In the genomic region with DNA sequence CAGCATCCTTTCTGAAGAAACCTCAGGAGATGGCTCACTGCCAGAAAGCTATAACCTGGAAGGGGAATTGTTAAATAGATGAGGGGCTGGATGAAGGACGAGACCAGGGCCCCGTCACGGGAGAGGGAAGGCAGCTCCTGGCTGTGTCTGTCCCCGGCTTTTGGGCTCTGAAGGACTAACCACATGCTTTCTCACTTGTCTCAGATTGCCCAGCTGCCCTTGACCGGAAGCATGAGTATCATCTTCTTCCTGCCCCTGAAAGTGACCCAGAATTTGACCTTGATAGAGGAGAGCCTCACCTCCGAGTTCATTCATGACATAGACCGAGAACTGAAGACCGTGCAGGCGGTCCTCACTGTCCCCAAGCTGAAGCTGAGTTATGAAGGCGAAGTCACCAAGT, we compare ENCODE assay signal across 19 cellular contexts. TPM values are rescaled to one million over a fixed set of nuclear protein-coding genes. Genes with fewer than 3 reads are reported as not detected.
DNase-seq lines count a peak whose midpoint lies in the region; ATAC-seq, FAIRE-seq and TF ChIP-seq lines count a peak whose summit lies in the region.
"Had no signal": no experiment of that assay in that cellular context is flagged by ENCODE, and none has a peak within 500 bp of the region (broad histone marks: within the 10 kb centered on the region; RNA-seq: fewer than 3 reads in every experiment).

No MANE protein-coding gene starts in this region.

- H3K27me3 Mint-ChIP-seq in activated CD8-positive, alpha-beta memory T cell treated with anti-CD3 and anti-CD28 coated beads, Interleukin-2, amount 10 ng/mL, durations not matched to agents 7 days and 5 days = no peaks in the 10 kb centered on the region
- H3K27me3 Mint-ChIP-seq in CD8-positive, alpha-beta T cell (ENCODE audit: low read depth) = no peaks in the 10 kb centered on the region
- H3K27me3 Mint-ChIP-seq: CD4-positive, CD25-positive, alpha-beta regulatory T cell had no signal

- H3K27ac ChIP-seq in CD8-positive, alpha-beta T cell (ENCODE audit: low read depth, low read length) = no peak overlapping the region
- H3K27ac ChIP-seq in K562 (ENCODE audit: extremely low read depth, low read depth, low read length) (no peak overlapping the region), skeletal muscle tissue (ENCODE audit: low read depth, low read length) (peak overlapping the region; percentile 67), upper lobe of left lung (peak overlapping the region in 2 of 4 donors; percentile 35 to 97), aorta (ENCODE audit: low read depth in 1 of 2, low read length in 2 of 2) (no peak overlapping the region)

- no peaks in the 10 kb centered on the region for H3K9me3 ChIP-seq in CD8-positive, alpha-beta T cell (ENCODE audit: low read length)
- H3K9me3 ChIP-seq in K562 (replicated peaks; ENCODE audit: control insufficient read depth, insufficient read depth, low read depth, low read length) = no peaks in the 10 kb centered on the region
- no peaks in the 10 kb centered on the region for H3K9me3 ChIP-seq in skeletal muscle tissue (ENCODE audit: control insufficient read depth in 3 of 3, low read length in 3 of 3)
- H3K9me3 ChIP-seq in upper lobe of left lung = no peaks in the 10 kb centered on the region
- H3K9me3 ChIP-seq in aorta (ENCODE audit: control insufficient read depth, low read length) = no peaks in the 10 kb centered on the region
- H3K9me3 ChIP-seq: BE2C, Caco-2 had no signal

- CTCF ChIA-PET in activated CD8-positive, alpha-beta memory T cell treated with anti-CD3 and anti-CD28 coated beads, Interleukin-2, amount 10 ng/mL, durations not matched to agents 7 days and 5 days (lab: Charles Lee) = no interaction called here
- CTCF ChIA-PET in CD8-positive, alpha-beta T cell (lab: Charles Lee) = interaction anchor here (1.7 kb wide), 1 partner anchor 55 kb away, joined by 5 read pairs; no protein-coding TSS in a partner anchor
- CTCF ChIA-PET in K562 (lab: Yijun Ruan, JAX; ENCODE audit: low intra/inter-chr PET ratio) = no interaction called here

- no peak for TF ChIP-seq POLR2A in K562 (conservative IDR thresholded peaks at IDR 0.05)
- TF ChIP-seq POLR2A in upper lobe of left lung (IDR thresholded peaks at IDR 0.05) = no peak

- no peak for TF ChIP-seq CTCF in CD8-positive, alpha-beta T cell (IDR thresholded peaks at IDR 0.05)
- no peak for TF ChIP-seq CTCF in K562 (IDR thresholded peaks at IDR 0.05 in 2 of 3, conservative IDR thresholded peaks at IDR 0.05 in 1 of 3; ENCODE audit: insufficient read depth in 2 of 3, low read depth in 1 of 3, low read length in 3 of 3)
- no peak for TF ChIP-seq CTCF in upper lobe of left lung (IDR thresholded peaks at IDR 0.05)

- no peaks in the 10 kb centered on the region; the same call in 1 of the 2 replicates for H4K20me1 ChIP-seq in K562 (replicated peaks; ENCODE audit: control insufficient read depth, insufficient read depth, low read length)

- no peaks in the 10 kb centered on the region for H3K79me2 ChIP-seq in K562 (ENCODE audit: control insufficient read depth, insufficient read depth, low read length)

- H3K9ac ChIP-seq in K562 (ENCODE audit: insufficient read depth in 1 of 2, low read depth in 2 of 2, low read length in 2 of 2) (no peak overlapping the region), skeletal muscle tissue (ENCODE audit: low read depth in 1 of 3, low read length in 3 of 3) (no peak overlapping the region)

- no peak for DNase-seq in activated CD8-positive, alpha-beta memory T cell treated with anti-CD3 and anti-CD28 coated beads, Interleukin-2, amount 10 ng/mL, durations not matched to agents 7 days and 5 days
- no peak for DNase-seq in activated CD8-positive, alpha-beta memory T cell treated with anti-CD3 and anti-CD28 coated beads, Interleukin-2, amount 50 U/mL, for 4 hours
- DNase-seq in CD8-positive, alpha-beta T cell = no peak
- DNase-seq in K562 (ENCODE audit: extremely low read depth in 1 of 4, low spot score in 3 of 4) = no peak
- no peak for DNase-seq in upper lobe of left lung
- DNase-seq in aorta = no peak
- DNase-seq: BE2C; Caco-2; CD4-positive, CD25-positive, alpha-beta regulatory T cell; KBM-7; MV-4-11; NCI-H1694 treated with DMSO at 0.1 percent for 48 hours; NCI-H2227 treated with DMSO at 0.1 percent for 48 hours; NCI-H510A treated with DMSO at 0.1 percent for 48 hours; NCI-H774 had no signal

- no peak overlapping the region for H3K4me3 ChIP-seq in CD8-positive, alpha-beta T cell (ENCODE audit: low read depth, low read length)
- H3K4me3 ChIP-seq in K562 = no peak overlapping the region
- no peak overlapping the region for H3K4me3 ChIP-seq in skeletal muscle tissue (ENCODE audit: low read length in 3 of 3)
- H3K4me3 ChIP-seq in upper lobe of left lung = no peak overlapping the region
- no peak overlapping the region for H3K4me3 ChIP-seq in aorta (ENCODE audit: low read length in 2 of 2)

- FAIRE-seq in K562 (lab: Jason Lieb, UNC) = no peak
- FAIRE-seq: G401.6 had no signal

- in situ Hi-C loops in K562 (cut with MboI) = no loop called here

- POLR2A ChIA-PET in CD8-positive, alpha-beta T cell (lab: Charles Lee) = no interaction called here
- POLR2A ChIA-PET in K562 (lab: Yijun Ruan, JAX) = interaction anchor here (0.5 to 2.6 kb wide), 3 partner anchors 11 to 1113 kb away, joined by 3 to 8 read pairs (median 3); partner anchors contain the start of gene SERPINF1

- no peaks in the 10 kb centered on the region for H3K4me1 Mint-ChIP-seq in activated CD8-positive, alpha-beta memory T cell treated with anti-CD3 and anti-CD28 coated beads, Interleukin-2, amount 10 ng/mL, durations not matched to agents 7 days and 5 days
- H3K4me1 Mint-ChIP-seq in CD8-positive, alpha-beta T cell (ENCODE audit: low read depth) = peaks cover 12% of the 10 kb centered on the region

- H3K27ac Mint-ChIP-seq in activated CD8-positive, alpha-beta memory T cell treated with anti-CD3 and anti-CD28 coated beads, Interleukin-2, amount 10 ng/mL, durations not matched to agents 7 days and 5 days = peak overlapping the region; percentile 66
- H3K27ac Mint-ChIP-seq in CD8-positive, alpha-beta T cell = peak overlapping the region; percentile 71

- no peaks in the 10 kb centered on the region for H3K27me3 ChIP-seq in CD8-positive, alpha-beta T cell (ENCODE audit: insufficient read depth, low read length)
- no peaks in the 10 kb centered on the region for H3K27me3 ChIP-seq in K562 (ENCODE audit: control insufficient read depth in 2 of 2, insufficient read depth in 2 of 2, low read length in 2 of 2)
- H3K27me3 ChIP-seq in skeletal muscle tissue (ENCODE audit: control insufficient read depth in 3 of 3, insufficient read depth in 3 of 3, low read length in 3 of 3) = no peaks in the 10 kb centered on the region
- no peaks in the 10 kb centered on the region for H3K27me3 ChIP-seq in upper lobe of left lung
- no peaks in the 10 kb centered on the region for H3K27me3 ChIP-seq in aorta (ENCODE audit: control insufficient read depth in 1 of 2, insufficient read depth in 2 of 2, low read length in 1 of 2)
- H3K27me3 ChIP-seq: BE2C had no signal

- TF ChIP-seq EP300 in K562 (IDR thresholded peaks at IDR 0.05; ENCODE audit: low read length) (no peak), upper lobe of left lung (IDR thresholded peaks at IDR 0.05) (no peak)

- no peaks in the 10 kb centered on the region for H3K9me1 ChIP-seq in K562 (ENCODE audit: control insufficient read depth, insufficient read depth, low read length)

- intact Hi-C loops in CD8-positive, alpha-beta T cell (cut with DNase I, micrococcal nuclease) = no loop called here
- intact Hi-C loops in K562 (cut with micrococcal nuclease) = no loop called here
- intact Hi-C loops in aorta (cut with DNase I) = no loop called here

- no peak for ATAC-seq in activated CD8-positive, alpha-beta memory T cell treated with anti-CD3 and anti-CD28 coated beads, Interleukin-2, amount 10 ng/mL, durations not matched to agents 7 days and 5 days
- no peak for ATAC-seq in CD8-positive, alpha-beta T cell
- no peak for ATAC-seq in K562
- no peak for ATAC-seq in GM19463 (IDR thresholded peaks at IDR 0.05; ENCODE audit: unreplicated experiment)
- no peak for ATAC-seq in upper lobe of left lung (ENCODE audit: low FRiP score in 2 of 2)
- no peak for ATAC-seq in aorta (ENCODE audit: low FRiP score)

- H2AFZ ChIP-seq in K562 (ENCODE audit: low read depth, low read length) = no peak overlapping the region

- H3K4me3 Mint-ChIP-seq in activated CD8-positive, alpha-beta memory T cell treated with anti-CD3 and anti-CD28 coated beads, Interleukin-2, amount 10 ng/mL, durations not matched to agents 7 days and 5 days = no peak overlapping the region
- no peak overlapping the region for H3K4me3 Mint-ChIP-seq in CD8-positive, alpha-beta T cell
- H3K4me3 Mint-ChIP-seq: CD4-positive, CD25-positive, alpha-beta regulatory T cell had no signal

- no peak overlapping the region for H3K4me2 ChIP-seq in K562 (ENCODE audit: insufficient read depth, low read length)

- BruUV-seq in K562 (replicated peaks; lab: Mats Ljungman, UMichigan) = no TSS peak

- 84% methylated on average over 4 of the region's 10 CpGs for WGBS in K562 (ENCODE audit: insufficient coverage, low coverage, missing lambda C conversion rate)
- whole genome bisulfite sequencing in upper lobe of left lung, 2 donors = 88% methylated on average over 10 of the region's 10 CpGs
- 93 to 94% methylated on average over 10 of the region's 10 CpGs for WGBS in aorta, 2 donors

- no peaks in the 10 kb centered on the region for H3K9me3 Mint-ChIP-seq in activated CD8-positive, alpha-beta memory T cell treated with anti-CD3 and anti-CD28 coated beads, Interleukin-2, amount 10 ng/mL, durations not matched to agents 7 days and 5 days (ENCODE audit: low read depth)
- H3K9me3 Mint-ChIP-seq in CD8-positive, alpha-beta T cell = no peaks in the 10 kb centered on the region

- H3K36me3 ChIP-seq in CD8-positive, alpha-beta T cell (ENCODE audit: insufficient read depth, low read length) = peaks cover 9% of the 10 kb centered on the region
- H3K36me3 ChIP-seq in K562 (ENCODE audit: control insufficient read depth, insufficient read depth, low read length) (peaks cover 54% of the 10 kb centered on the region), skeletal muscle tissue (ENCODE audit: control insufficient read depth in 3 of 3, insufficient read depth in 3 of 3, low read length in 3 of 3) (peaks cover 42 to 54% (median 48%) of the 10 kb centered on the region in 3 donors), upper lobe of left lung (peaks cover 0 to 15% (median 9%) of the 10 kb centered on the region in 4 donors), aorta (ENCODE audit: control insufficient read depth in 1 of 2, insufficient read depth in 2 of 2, low read length in 1 of 2) (no peaks in the 10 kb centered on the region)
- H3K36me3 ChIP-seq: BE2C had no signal

- H3K4me1 ChIP-seq in CD8-positive, alpha-beta T cell (ENCODE audit: insufficient read depth, low read length) = peaks cover 4% of the 10 kb centered on the region
- H3K4me1 ChIP-seq in K562 (replicated peaks in 1 of 2; ENCODE audit: control insufficient read depth in 2 of 2, insufficient read depth in 2 of 2, low read length in 2 of 2) = peaks cover 4 to 6% of the 10 kb centered on the region in 2 experiments; a peak in 2 of 5 replicates
- peaks cover 42 to 56% (median 45%) of the 10 kb centered on the region in 3 donors for H3K4me1 ChIP-seq in skeletal muscle tissue (ENCODE audit: control insufficient read depth in 3 of 3, insufficient read depth in 3 of 3, low read length in 3 of 3)
- peaks cover 22 to 48% (median 33%) of the 10 kb centered on the region in 4 donors for H3K4me1 ChIP-seq in upper lobe of left lung
- H3K4me1 ChIP-seq in aorta (ENCODE audit: control insufficient read depth in 1 of 2, insufficient read depth in 2 of 2, low read length in 2 of 2) = no peaks in the 10 kb centered on the region
- H3K4me1 ChIP-seq: BE2C had no signal

- TF ChIP-seq RAD21 in K562 (CRISPR knock-in tag; conservative IDR thresholded peaks at IDR 0.05 in 1 of 2, IDR thresholded peaks at IDR 0.05 in 1 of 2) = no peak

- peaks cover 10% of the 10 kb centered on the region for H3K36me3 Mint-ChIP-seq in activated CD8-positive, alpha-beta memory T cell treated with anti-CD3 and anti-CD28 coated beads, Interleukin-2, amount 10 ng/mL, durations not matched to agents 7 days and 5 days
- H3K36me3 Mint-ChIP-seq in CD8-positive, alpha-beta T cell = peaks cover 60% of the 10 kb centered on the region

RNA-seq across cellular contexts. Expression of gene SERPINF1, which starts 14.5 kb away (rescaled TPM):
- 1 to 10 TPM in 1 of 2 experiments, under 1 TPM in 1; 0.93 to 1.1 TPM for total RNA-seq in activated CD8-positive, alpha-beta memory T cell treated with anti-CD3 and anti-CD28 coated beads, Interleukin-2, amount 10 ng/mL, durations not matched to agents 7 days and 5 days
- total RNA-seq in CD8-positive, alpha-beta T cell = 10 to 100 TPM; 19.7 to 20.2 TPM
- total RNA-seq in K562 (2011; cell fraction: chromatin; rRNA removed; ENCODE audit: low replicate concordance) = 49.3 and 78.6 TPM in 2 replicates
- total RNA-seq in K562 (2011; cell fraction: nucleolus; rRNA removed) = 114 and 121 TPM in 2 replicates
- 64.9 and 87.2 TPM in 2 replicates for total RNA-seq in K562 (2011; cell fraction: nucleoplasm; rRNA removed)
- 37.7 and 54.7 TPM in 2 replicates for total RNA-seq in K562 (2014; rRNA removed)
- 21.5 and 27.5 TPM in 2 replicates for total RNA-seq in K562 (2014; rRNA removed; fragmentation: Illumina TruSeq; extraction: Trizol)
- 37.0 and 40.4 TPM in 2 replicates for total RNA-seq in K562 (2015; rRNA removed; fragmentation: Illumina TruSeq; extraction: Trizol)
- 34.5 and 44.2 TPM in 2 replicates for total RNA-seq in K562 (2021)
- polyA plus RNA-seq in K562 (2011; rRNA removed) = 66.9 and 85.2 TPM in 2 replicates
- 137 and 141 TPM in 2 replicates for polyA plus RNA-seq in K562 (2011; cell fraction: cytosol; rRNA removed)
- 57.8 and 67.5 TPM in 2 replicates for polyA plus RNA-seq in K562 (2011; cell fraction: nucleus; rRNA removed)
- polyA plus RNA-seq in K562 (2012) = 34.1 and 98.1 TPM in 2 replicates
- polyA plus RNA-seq in K562 (2014; fragmentation: Illumina TruSeq; extraction: Trizol) = 44.8 and 53.4 TPM in 2 replicates
- 1 to 10 TPM; 2.6 to 6.3 TPM for polyA plus RNA-seq in K562 (2014; fragmentation: Nextera tagmentation; extraction: Ambion mirVana)
- polyA plus RNA-seq in K562 (2014; rRNA removed) = 42.4 and 78.9 TPM in 2 replicates
- 35.2 and 36.2 TPM in 2 replicates for polyA minus RNA-seq in K562 (2011; rRNA and poly(A)+ RNA removed)
- 21.5 and 27.6 TPM in 2 replicates for polyA minus RNA-seq in K562 (2011; cell fraction: cytosol; rRNA and poly(A)+ RNA removed)
- polyA minus RNA-seq in K562 (2011; cell fraction: nucleus; rRNA and poly(A)+ RNA removed) = 9.0 and 17.2 TPM in 2 replicates
- 328 TPM for total RNA-seq in skeletal muscle tissue
- 100 to 1,000 TPM in 4 of 6 donors, 10 to 100 TPM in 2; 69.8 to 235 (median 114) TPM for total RNA-seq in upper lobe of left lung
- 100 to 1,000 TPM; 378 to 941 TPM for total RNA-seq in aorta
- polyA plus RNA-seq in aorta = 10 to 100 TPM in 1 of 2 donors, 1 to 10 TPM in 1; 5.3 to 48.1 TPM
- total RNA-seq: CD4-positive, CD25-positive, alpha-beta regulatory T cell had no signal

RNA-seq across cellular contexts. Expression of gene SERPINF2, which starts 33.7 kb away (rescaled TPM):
- under 1 TPM; 0.18 to 0.19 TPM for total RNA-seq in activated CD8-positive, alpha-beta memory T cell treated with anti-CD3 and anti-CD28 coated beads, Interleukin-2, amount 10 ng/mL, durations not matched to agents 7 days and 5 days
- total RNA-seq in CD8-positive, alpha-beta T cell = under 1 TPM; 0.22 to 0.28 TPM
- total RNA-seq in K562 (2011; cell fraction: chromatin; rRNA removed; ENCODE audit: low replicate concordance) = 0.25 TPM in 1 of 2 replicates, not detected in the other
- not detected in 2 replicates for total RNA-seq in K562 (2011; cell fraction: nucleolus; rRNA removed)
- total RNA-seq in K562 (2011; cell fraction: nucleoplasm; rRNA removed) = not detected in 2 replicates
- not detected in 2 replicates for total RNA-seq in K562 (2014; rRNA removed)
- not detected in 2 replicates for total RNA-seq in K562 (2014; rRNA removed; fragmentation: Illumina TruSeq; extraction: Trizol)
- total RNA-seq in K562 (2015; rRNA removed; fragmentation: Illumina TruSeq; extraction: Trizol) = not detected in 2 replicates
- total RNA-seq in K562 (2021) = 0.22 TPM in 2 replicates
- 0.04 TPM in 1 of 2 replicates, not detected in the other for polyA plus RNA-seq in K562 (2011; rRNA removed)
- polyA plus RNA-seq in K562 (2011; cell fraction: cytosol; rRNA removed) = 0.03 TPM in 1 of 2 replicates, not detected in the other
- polyA plus RNA-seq in K562 (2011; cell fraction: nucleus; rRNA removed) = 0.07 TPM in 1 of 2 replicates, not detected in the other
- polyA plus RNA-seq in K562 (2012) = 0.03 and 0.06 TPM in 2 replicates
- polyA plus RNA-seq in K562 (2014; fragmentation: Illumina TruSeq; extraction: Trizol) = not detected in 2 replicates
- not detected for polyA plus RNA-seq in K562 (2014; fragmentation: Nextera tagmentation; extraction: Ambion mirVana)
- not detected in 2 replicates for polyA plus RNA-seq in K562 (2014; rRNA removed)
- not detected in 2 replicates for polyA minus RNA-seq in K562 (2011; rRNA and poly(A)+ RNA removed)
- 0.91 TPM in 1 of 2 replicates, not detected in the other for polyA minus RNA-seq in K562 (2011; cell fraction: cytosol; rRNA and poly(A)+ RNA removed)
- polyA minus RNA-seq in K562 (2011; cell fraction: nucleus; rRNA and poly(A)+ RNA removed) = not detected in 2 replicates
- not detected for total RNA-seq in skeletal muscle tissue
- 10 to 100 TPM in 5 of 6 donors, 1 to 10 TPM in 1; 4.6 to 48.2 (median 24.6) TPM for total RNA-seq in upper lobe of left lung
- 10 to 100 TPM; 14.9 to 15.1 TPM for total RNA-seq in aorta
- 1 to 10 TPM in 1 of 2 donors, under 1 TPM in 1; 0.13 to 1.0 TPM for polyA plus RNA-seq in aorta
- total RNA-seq: H4 had no signal
- polyA plus RNA-seq: CD4-positive, CD25-positive, alpha-beta regulatory T cell had no signal

RNA-seq across cellular contexts. Expression of gene WDR81, which starts 51.8 kb away (rescaled TPM):
- 10 to 100 TPM; 28.7 to 32.1 TPM for total RNA-seq in activated CD8-positive, alpha-beta memory T cell treated with anti-CD3 and anti-CD28 coated beads, Interleukin-2, amount 10 ng/mL, durations not matched to agents 7 days and 5 days
- 10 to 100 TPM; 18.9 to 20.4 TPM for total RNA-seq in CD8-positive, alpha-beta T cell
- total RNA-seq in K562 (2011; cell fraction: chromatin; rRNA removed; ENCODE audit: low replicate concordance) = 13.5 and 42.5 TPM in 2 replicates
- total RNA-seq in K562 (2011; cell fraction: nucleolus; rRNA removed) = 29.2 and 35.2 TPM in 2 replicates
- total RNA-seq in K562 (2011; cell fraction: nucleoplasm; rRNA removed) = 14.9 and 15.0 TPM in 2 replicates
- 11.1 and 12.5 TPM in 2 replicates for total RNA-seq in K562 (2014; rRNA removed)
- total RNA-seq in K562 (2014; rRNA removed; fragmentation: Illumina TruSeq; extraction: Trizol) = 0.89 and 1.7 TPM in 2 replicates
- total RNA-seq in K562 (2015; rRNA removed; fragmentation: Illumina TruSeq; extraction: Trizol) = 4.3 and 5.3 TPM in 2 replicates
- total RNA-seq in K562 (2021) = 13.0 and 17.1 TPM in 2 replicates
- 2.7 and 5.1 TPM in 2 replicates for polyA plus RNA-seq in K562 (2011; rRNA removed)
- polyA plus RNA-seq in K562 (2011; cell fraction: cytosol; rRNA removed) = 5.3 and 9.9 TPM in 2 replicates
- polyA plus RNA-seq in K562 (2011; cell fraction: nucleus; rRNA removed) = 26.4 and 53.6 TPM in 2 replicates
- 8.7 and 12.9 TPM in 2 replicates for polyA plus RNA-seq in K562 (2012)
- polyA plus RNA-seq in K562 (2014; fragmentation: Illumina TruSeq; extraction: Trizol) = 3.3 and 9.0 TPM in 2 replicates
- polyA plus RNA-seq in K562 (2014; fragmentation: Nextera tagmentation; extraction: Ambion mirVana) = under 1 TPM; 0.01 to 0.04 TPM
- 12.2 and 12.9 TPM in 2 replicates for polyA plus RNA-seq in K562 (2014; rRNA removed)
- 1.3 and 3.6 TPM in 2 replicates for polyA minus RNA-seq in K562 (2011; rRNA and poly(A)+ RNA removed)
- polyA minus RNA-seq in K562 (2011; cell fraction: cytosol; rRNA and poly(A)+ RNA removed) = 10.1 and 18.5 TPM in 2 replicates
- 9.9 and 15.3 TPM in 2 replicates for polyA minus RNA-seq in K562 (2011; cell fraction: nucleus; rRNA and poly(A)+ RNA removed)
- 10.4 TPM for total RNA-seq in skeletal muscle tissue
- 100 to 1,000 TPM in 2 of 6 donors, 10 to 100 TPM in 4; 47.4 to 162 (median 60.8) TPM for total RNA-seq in upper lobe of left lung
- total RNA-seq in aorta = 10 to 100 TPM; 16.1 to 27.3 TPM
- polyA plus RNA-seq in aorta = 10 to 100 TPM in 1 of 2 donors, 1 to 10 TPM in 1; 3.0 to 13.1 TPM

RNA-seq across cellular contexts. Expression of gene SMYD4, which starts 53.4 kb away (rescaled TPM):
- total RNA-seq in activated CD8-positive, alpha-beta memory T cell treated with anti-CD3 and anti-CD28 coated beads, Interleukin-2, amount 10 ng/mL, durations not matched to agents 7 days and 5 days = 10 to 100 TPM; 34.7 to 45.4 TPM
- 10 to 100 TPM in 1 of 2 experiments, 1 to 10 TPM in 1; 8.9 to 10.1 TPM for total RNA-seq in CD8-positive, alpha-beta T cell
- total RNA-seq in K562 (2011; cell fraction: chromatin; rRNA removed; ENCODE audit: low replicate concordance) = 48.3 and 51.8 TPM in 2 replicates
- 22.4 and 26.3 TPM in 2 replicates for total RNA-seq in K562 (2011; cell fraction: nucleolus; rRNA removed)
- 28.6 and 37.3 TPM in 2 replicates for total RNA-seq in K562 (2011; cell fraction: nucleoplasm; rRNA removed)
- 5.2 and 5.4 TPM in 2 replicates for total RNA-seq in K562 (2014; rRNA removed)
- total RNA-seq in K562 (2014; rRNA removed; fragmentation: Illumina TruSeq; extraction: Trizol) = 6.9 and 7.6 TPM in 2 replicates
- 6.9 and 7.2 TPM in 2 replicates for total RNA-seq in K562 (2015; rRNA removed; fragmentation: Illumina TruSeq; extraction: Trizol)
- total RNA-seq in K562 (2021) = 7.6 and 9.4 TPM in 2 replicates
- 10.2 and 12.9 TPM in 2 replicates for polyA plus RNA-seq in K562 (2011; rRNA removed)
- 5.4 and 8.5 TPM in 2 replicates for polyA plus RNA-seq in K562 (2011; cell fraction: cytosol; rRNA removed)
- 14.2 and 16.9 TPM in 2 replicates for polyA plus RNA-seq in K562 (2011; cell fraction: nucleus; rRNA removed)
- 4.8 and 6.3 TPM in 2 replicates for polyA plus RNA-seq in K562 (2012)
- 6.2 and 6.7 TPM in 2 replicates for polyA plus RNA-seq in K562 (2014; fragmentation: Illumina TruSeq; extraction: Trizol)
- polyA plus RNA-seq in K562 (2014; fragmentation: Nextera tagmentation; extraction: Ambion mirVana) = 1 to 10 TPM; 1.3 to 1.6 TPM
- 5.0 and 7.8 TPM in 2 replicates for polyA plus RNA-seq in K562 (2014; rRNA removed)
- 14.0 and 14.5 TPM in 2 replicates for polyA minus RNA-seq in K562 (2011; rRNA and poly(A)+ RNA removed)
- polyA minus RNA-seq in K562 (2011; cell fraction: cytosol; rRNA and poly(A)+ RNA removed) = 6.4 and 7.1 TPM in 2 replicates
- polyA minus RNA-seq in K562 (2011; cell fraction: nucleus; rRNA and poly(A)+ RNA removed) = 8.3 and 15.2 TPM in 2 replicates
- 8.4 TPM for total RNA-seq in skeletal muscle tissue
- 10 to 100 TPM in 5 of 6 donors, 1 to 10 TPM in 1; 9.1 to 28.3 (median 17.3) TPM for total RNA-seq in upper lobe of left lung
- total RNA-seq in aorta = 10 to 100 TPM; 15.0 to 19.2 TPM
- polyA plus RNA-seq in aorta = 1 to 10 TPM; 2.4 to 9.5 TPM

RNA-seq across cellular contexts. Expression of gene RPA1, which starts 53.5 kb away (rescaled TPM):
- 100 to 1,000 TPM; 196 to 249 TPM for total RNA-seq in activated CD8-positive, alpha-beta memory T cell treated with anti-CD3 and anti-CD28 coated beads, Interleukin-2, amount 10 ng/mL, durations not matched to agents 7 days and 5 days
- 10 to 100 TPM; 35.1 to 38.1 TPM for total RNA-seq in CD8-positive, alpha-beta T cell
- total RNA-seq in K562 (2011; cell fraction: chromatin; rRNA removed; ENCODE audit: low replicate concordance) = 32.1 and 33.8 TPM in 2 replicates
- 20.5 and 24.3 TPM in 2 replicates for total RNA-seq in K562 (2011; cell fraction: nucleolus; rRNA removed)
- total RNA-seq in K562 (2011; cell fraction: nucleoplasm; rRNA removed) = 25.4 and 29.5 TPM in 2 replicates
- total RNA-seq in K562 (2014; rRNA removed) (42.0 and 49.1 TPM in 2 replicates), K562 (2014; rRNA removed; fragmentation: Illumina TruSeq; extraction: Trizol) (34.3 and 35.2 TPM in 2 replicates), K562 (2015; rRNA removed; fragmentation: Illumina TruSeq; extraction: Trizol) (27.6 and 28.5 TPM in 2 replicates), K562 (2021) (125 and 133 TPM in 2 replicates), skeletal muscle tissue (26.1 TPM), upper lobe of left lung (10 to 100 TPM; 14.1 to 82.3 (median 24.8) TPM), aorta (10 to 100 TPM; 65.0 to 75.0 TPM)
- polyA plus RNA-seq in K562 (2011; rRNA removed) (105 and 125 TPM in 2 replicates), K562 (2014; fragmentation: Illumina TruSeq; extraction: Trizol) (53.9 and 56.0 TPM in 2 replicates), K562 (2014; fragmentation: Nextera tagmentation; extraction: Ambion mirVana) (10 to 100 TPM; 25.2 to 40.4 TPM), K562 (2014; rRNA removed) (47.4 and 48.7 TPM in 2 replicates), aorta (10 to 100 TPM; 17.2 to 23.8 TPM)
- 46.2 and 66.5 TPM in 2 replicates for polyA plus RNA-seq in K562 (2011; cell fraction: cytosol; rRNA removed)
- polyA plus RNA-seq in K562 (2011; cell fraction: nucleus; rRNA removed) = 30.6 and 46.8 TPM in 2 replicates
- polyA plus RNA-seq in K562 (2012) = 54.1 and 60.1 TPM in 2 replicates
- polyA minus RNA-seq in K562 (2011; rRNA and poly(A)+ RNA removed) = 135 and 168 TPM in 2 replicates
- 36.3 and 41.3 TPM in 2 replicates for polyA minus RNA-seq in K562 (2011; cell fraction: cytosol; rRNA and poly(A)+ RNA removed)
- polyA minus RNA-seq in K562 (2011; cell fraction: nucleus; rRNA and poly(A)+ RNA removed) = 13.2 and 15.4 TPM in 2 replicates

Comparison
In these comparisons a context has a peak if more than half of its experiments do, and no peak if none do; other contexts are left out.
1. RNA of gene SERPINF1, which starts 14.5 kb away (total RNA-seq): 378 to 941 TPM in aorta, 328 TPM in skeletal muscle tissue (single experiment), 69.8 to 235 TPM in upper lobe of left lung, 21.5 to 121 TPM in K562 and 19.7 to 20.2 TPM in CD8-positive, alpha-beta T cell; 0.93 to 1.1 TPM in activated CD8-positive, alpha-beta memory T cell treated with anti-CD3 and anti-CD28 coated beads, Interleukin-2, amount 10 ng/mL, durations not matched to agents 7 days and 5 days; every median in the first group is over 4 times any median in the second.